ENCODE assay signal across 9 cellular contexts in the genomic region with DNA sequence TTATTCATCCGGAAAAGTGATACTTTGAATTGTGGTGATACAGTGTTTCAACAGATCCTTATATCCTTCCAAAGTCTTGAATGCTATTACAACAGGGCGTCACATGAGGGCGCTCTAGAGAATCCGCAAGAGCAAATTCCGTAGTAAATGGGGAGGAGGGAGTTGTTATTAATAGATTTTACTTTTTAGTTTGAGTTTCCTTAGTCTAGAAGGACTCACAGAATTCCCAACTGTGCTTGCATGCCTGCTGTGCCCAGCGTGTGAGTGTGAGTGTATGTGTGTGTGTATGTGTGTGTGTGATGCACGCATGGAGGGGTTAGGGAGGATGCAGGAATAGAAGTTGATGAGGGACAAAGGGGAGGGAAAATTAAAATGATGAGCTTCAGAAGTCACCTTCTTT.
A peak's percentile ranks its signal among the peaks of the same experiment; 100 is the strongest.
DNase-seq lines count a peak whose midpoint lies in the region; ATAC-seq and TF ChIP-seq lines count a peak whose summit lies in the region.
"Had no signal": no experiment of that assay in that cellular context is flagged by ENCODE, and none has a peak within 500 bp of the region (broad histone marks: within the 10 kb centered on the region; RNA-seq: fewer than 3 reads in every experiment).

No MANE protein-coding gene starts in this region.

- peak; percentile 70 for TF ChIP-seq CTCF in WI38 (IDR thresholded peaks at IDR 0.05; ENCODE audit: low read depth, low read length)

- DNase-seq in NCI-H1417 (lab: John Stamatoyannopoulos, UW) (peak; percentile 29 to 65 (median 57)), NCI-H1417 treated with DMSO at 0.1 percent for 48 hours (lab: John Stamatoyannopoulos, UW) (no peak), NAMALWA (ENCODE audit: low spot score) (peak; percentile 45), Right ventricle myocardium superior (no peak), renal cortical epithelial cell (ENCODE audit: low read depth) (peak; percentile 54)

- peak; percentile 77 for ATAC-seq in Right ventricle myocardium superior (ENCODE audit: poor library complexity)
- ATAC-seq in GM18511 (IDR thresholded peaks at IDR 0.05; ENCODE audit: unreplicated experiment) = no peak
- ATAC-seq in HG02610 (IDR thresholded peaks at IDR 0.05; ENCODE audit: unreplicated experiment) = no peak

- no peak overlapping the region for H3K4me3 ChIP-seq in WI38 (ENCODE audit: low read depth, low read length)
- H3K4me3 ChIP-seq: BLaER1 had no signal

- intact Hi-C loops in Right ventricle myocardium superior (cut with DNase I) = loop anchor here (5.0 kb wide), 1 partner anchor 432 kb away; the partner anchor contains the start of gene NUAK1

Comparison
In these comparisons a context has a peak if more than half of its experiments do, and no peak if none do; other contexts are left out.
1. DNase-seq: peak in NCI-H1417 (3 of 3), NAMALWA (single experiment) and renal cortical epithelial cell (single experiment); none in NCI-H1417 treated with DMSO at 0.1 percent for 48 hours (single experiment) and Right ventricle myocardium superior (single experiment).